In the genomic region with DNA sequence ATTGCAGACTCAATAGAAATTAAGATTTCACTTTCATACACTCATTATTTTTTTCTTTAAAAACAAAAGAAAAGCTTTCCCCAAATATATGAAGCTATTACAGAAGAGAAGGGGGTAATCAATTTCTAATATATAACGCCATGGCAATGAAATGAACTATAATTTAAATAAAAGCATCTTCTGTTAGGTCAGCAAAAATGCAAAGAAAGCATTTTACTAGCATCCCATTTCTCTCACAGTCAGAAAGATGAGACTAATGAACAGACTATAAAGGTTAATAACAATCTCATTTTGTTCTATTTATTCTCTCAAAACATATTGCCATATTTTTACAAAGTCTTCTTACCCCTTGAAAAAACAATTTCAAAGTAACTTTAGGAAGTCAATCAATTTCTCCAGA, we compare ENCODE assay signal across 8 cellular contexts.
"Had no signal": no experiment of that assay in that cellular context is flagged by ENCODE, and none has a peak within 500 bp of the region (broad histone marks: within the 10 kb centered on the region; RNA-seq: fewer than 3 reads in every experiment).

No MANE protein-coding gene starts in this region.

- FAIRE-seq: G401.6, GM12878, GM12891, GM12892, GM18507, GM19239 had no signal

- ATAC-seq: GM12878 had no signal

- H3K4me3 ChIP-seq: GM12878 had no signal

- DNase-seq: GDM1, GF-D8 had no signal
